In genomic region chr6:95209007-95209406, GRCh38 we compare ENCODE assay signal across 28 cellular contexts.
"Had no signal": no experiment of that assay in that cellular context is flagged by ENCODE, and none has a peak within 500 bp of the region (broad histone marks: within the 10 kb centered on the region; RNA-seq: fewer than 3 reads in every experiment).

No MANE protein-coding gene starts in this region.

- H3K9me3 Mint-ChIP-seq: dendritic cell treated with granulocyte-macrophage colony-stimulating factor and Interleukin-4, amounts not matched to agents 40 ng/mL and 50 ng/mL, for 4 days; effector memory CD8-positive, alpha-beta T cell; endodermal cell; mesothelial cell of epicardium; naive B cell; naive thymus-derived CD8-positive, alpha-beta T cell had no signal

- H3K4me1 ChIP-seq: esophagus squamous epithelium, gastrocnemius medialis, heart right ventricle, left lung, lower lobe of right lung had no signal

- H3K9me3 ChIP-seq: esophagus squamous epithelium, gastrocnemius medialis, heart right ventricle, left lung, lower lobe of right lung, mucosa of descending colon had no signal

- H3K4me3 ChIP-seq: esophagus squamous epithelium, gastrocnemius medialis, heart right ventricle, left lung, lower lobe of right lung, mucosa of descending colon had no signal

- H3K36me3 ChIP-seq: esophagus squamous epithelium, gastrocnemius medialis, heart right ventricle, left lung, lower lobe of right lung had no signal

- H3K27ac Mint-ChIP-seq: dendritic cell treated with granulocyte-macrophage colony-stimulating factor and Interleukin-4, amounts not matched to agents 40 ng/mL and 50 ng/mL, for 4 days; effector memory CD8-positive, alpha-beta T cell; endodermal cell; mesothelial cell of epicardium; naive B cell; naive thymus-derived CD8-positive, alpha-beta T cell had no signal

- DNase-seq: cortex of kidney; effector CD8-positive, alpha-beta T cell; effector memory CD8-positive, alpha-beta T cell; endodermal cell; erythroblast; esophagus squamous epithelium; foreskin fibroblast; foreskin melanocyte; gastrocnemius medialis; glutamatergic neuron; head of caudate nucleus; heart right ventricle; hippocampal formation; left cardiac atrium; left lung; left ventricle myocardium superior; lower lobe of right lung; mesenchymal stem cell; mucosa of descending colon; naive B cell; naive thymus-derived CD8-positive, alpha-beta T cell had no signal

- H3K4me1 Mint-ChIP-seq: endodermal cell; mesothelial cell of epicardium; naive B cell; naive thymus-derived CD8-positive, alpha-beta T cell had no signal

- ATAC-seq: effector memory CD8-positive, alpha-beta T cell; esophagus mucosa; gastrocnemius medialis; heart right ventricle; left cardiac atrium; left lung; left ventricle myocardium superior; lower lobe of right lung; mucosa of descending colon; naive thymus-derived CD8-positive, alpha-beta T cell had no signal

- H3K27me3 Mint-ChIP-seq: dendritic cell treated with granulocyte-macrophage colony-stimulating factor and Interleukin-4, amounts not matched to agents 40 ng/mL and 50 ng/mL, for 4 days; effector memory CD8-positive, alpha-beta T cell; naive B cell; naive thymus-derived CD8-positive, alpha-beta T cell had no signal

- FAIRE-seq: endometrium, islet of Langerhans, keratinocyte had no signal

- H3K4me3 Mint-ChIP-seq: dendritic cell treated with granulocyte-macrophage colony-stimulating factor and Interleukin-4, amounts not matched to agents 40 ng/mL and 50 ng/mL, for 4 days; effector memory CD8-positive, alpha-beta T cell; endodermal cell; mesothelial cell of epicardium; naive B cell; naive thymus-derived CD8-positive, alpha-beta T cell had no signal

- H3K27ac ChIP-seq: epithelial cell of prostate, esophagus squamous epithelium, gastrocnemius medialis, heart right ventricle, left lung, lower lobe of right lung had no signal

- H3K27me3 ChIP-seq: esophagus squamous epithelium, gastrocnemius medialis, heart right ventricle, left lung had no signal

- H3K36me3 Mint-ChIP-seq: mesothelial cell of epicardium; naive B cell; naive thymus-derived CD8-positive, alpha-beta T cell had no signal
